Comparison of ENCODE assay signal across 10 cellular contexts in genomic region chr17:58330544-58330996, GRCh38. TPM values are rescaled to one million over a fixed set of nuclear protein-coding genes. Genes with fewer than 3 reads are reported as not detected.
DNase-seq lines count a peak whose midpoint lies in the region; ATAC-seq and TF ChIP-seq lines count a peak whose summit lies in the region.
"Had no signal": no experiment of that assay in that cellular context is flagged by ENCODE, and none has a peak within 500 bp of the region (broad histone marks: within the 10 kb centered on the region; RNA-seq: fewer than 3 reads in every experiment).

No MANE protein-coding gene starts in this region.

- peak overlapping the region; percentile 88 to 100 (median 97) for H3K27ac Mint-ChIP-seq in CD8-positive, alpha-beta memory T cell

- peak overlapping the region; percentile 89 to 100 (median 95) for H3K4me3 Mint-ChIP-seq in CD8-positive, alpha-beta memory T cell

- POLR2A ChIA-PET in CD8-positive, alpha-beta memory T cell (lab: Charles Lee), result interaction anchor here (1.0 to 13.6 kb wide), 4 partner anchors 11 to 87 kb away, joined by 4 to 491 read pairs (median 36); partner anchors contain the start of genes RNF43 and SUPT4H1

- peak overlapping the region; percentile 59 for H3K9ac ChIP-seq in SK-N-MC (ENCODE audit: insufficient read length)
- peak overlapping the region; percentile 8 for H3K9ac ChIP-seq in rectal smooth muscle tissue (ENCODE audit: low read length)

- H3K4me1 ChIP-seq in CD8-positive, alpha-beta memory T cell (ENCODE audit: insufficient read depth, low read length), result peaks cover 57% of the 10 kb centered on the region
- H3K4me1 ChIP-seq in rectal smooth muscle tissue (ENCODE audit: control insufficient read depth, insufficient read depth, low read length) (no peaks in the 10 kb centered on the region), foreskin keratinocyte (no peaks in the 10 kb centered on the region)

- H3K4me3 ChIP-seq in CD8-positive, alpha-beta memory T cell (ENCODE audit: low read length), result peak overlapping the region; percentile 98
- peak overlapping the region; percentile 63 for H3K4me3 ChIP-seq in SK-N-MC
- H3K4me3 ChIP-seq in rectal smooth muscle tissue (ENCODE audit: low read length), result peak overlapping the region; percentile 70

- DNase-seq in CD8-positive, alpha-beta memory T cell, result peak in 1 of 5 donors; percentile 28
- DNase-seq in SK-N-MC (ENCODE audit: low read depth, low spot score) (no peak), caudate nucleus (lab: John Stamatoyannopoulos, UW) (no peak), foreskin keratinocyte (no peak), left lobe of liver (ENCODE audit: low spot score) (no peak), germinal center (ENCODE audit: low spot score) (no peak), NCI-H345 (lab: John Stamatoyannopoulos, UW) (no peak)

- H3K9me3 ChIP-seq in CD8-positive, alpha-beta memory T cell (ENCODE audit: low read length), result no peaks in the 10 kb centered on the region
- H3K9me3 ChIP-seq in SK-N-MC (ENCODE audit: low read depth, low read length), result no peaks in the 10 kb centered on the region

- H3K36me3 ChIP-seq in CD8-positive, alpha-beta memory T cell (ENCODE audit: insufficient read depth, low read length), result peaks cover 22% of the 10 kb centered on the region
- H3K36me3 ChIP-seq in SK-N-MC (ENCODE audit: insufficient read depth, low read length) (no peaks in the 10 kb centered on the region), rectal smooth muscle tissue (ENCODE audit: control insufficient read depth, insufficient read depth, low read length) (no peaks in the 10 kb centered on the region)

- peaks cover 0 to 2% (median 0%) of the 10 kb centered on the region in 5 donors for H3K9me3 Mint-ChIP-seq in CD8-positive, alpha-beta memory T cell

- no peak for ATAC-seq in foreskin keratinocyte
- no peak for ATAC-seq in left lobe of liver

- H3K27ac ChIP-seq in CD8-positive, alpha-beta memory T cell (ENCODE audit: low read depth, low read length), result peak overlapping the region; percentile 96
- H3K27ac ChIP-seq in SK-N-MC (no peak overlapping the region), caudate nucleus (ENCODE audit: low read depth, low read length) (peak overlapping the region; percentile 44), rectal smooth muscle tissue (ENCODE audit: low read depth, low read length) (no peak overlapping the region), foreskin keratinocyte (no peak overlapping the region)

- peaks cover 0 to 6% of the 10 kb centered on the region in 2 donors for H3K27me3 Mint-ChIP-seq in CD8-positive, alpha-beta memory T cell

- no peak for TF ChIP-seq CTCF in foreskin keratinocyte (conservative IDR thresholded peaks at IDR 0.05)

- H3K36me3 Mint-ChIP-seq in CD8-positive, alpha-beta memory T cell, result peaks cover 17 to 46% (median 20%) of the 10 kb centered on the region in 3 donors

- peaks cover 56 to 70% (median 66%) of the 10 kb centered on the region in 3 donors for H3K4me1 Mint-ChIP-seq in CD8-positive, alpha-beta memory T cell

- no peaks in the 10 kb centered on the region for H3K27me3 ChIP-seq in CD8-positive, alpha-beta memory T cell (ENCODE audit: insufficient read depth, low read length, poor library complexity, severe bottlenecking)
- H3K27me3 ChIP-seq in rectal smooth muscle tissue (ENCODE audit: control insufficient read depth, insufficient read depth, low read length) (no peaks in the 10 kb centered on the region), foreskin keratinocyte (peaks cover 13% of the 10 kb centered on the region)

- CTCF ChIA-PET in CD8-positive, alpha-beta memory T cell (lab: Charles Lee), result interaction anchor here (1.0 to 8.6 kb wide), 3 partner anchors 14 to 85 kb away, joined by 3 to 164 read pairs (median 32); no protein-coding TSS in a partner anchor

RNA-seq across cellular contexts. Expression of gene TSPOAP1, which starts 2.0 kb away (rescaled TPM):
- total RNA-seq in CD8-positive, alpha-beta memory T cell, result 10 to 100 TPM; 14.4 to 15.0 TPM
- 4.0 TPM for polyA plus RNA-seq in CD8-positive, alpha-beta memory T cell
- 0.37 and 0.74 TPM in 2 replicates for total RNA-seq in foreskin keratinocyte
- 0.32 and 0.39 TPM in 2 replicates for polyA plus RNA-seq in foreskin keratinocyte
- total RNA-seq in left lobe of liver, result 6.5 TPM

RNA-seq across cellular contexts. Expression of gene SUPT4H1, which starts 21.4 kb away (rescaled TPM):
- 100 to 1,000 TPM; 145 to 149 TPM for total RNA-seq in CD8-positive, alpha-beta memory T cell
- polyA plus RNA-seq in CD8-positive, alpha-beta memory T cell, result 97.5 TPM
- total RNA-seq in foreskin keratinocyte (70.1 and 73.0 TPM in 2 replicates), left lobe of liver (40.0 TPM)
- polyA plus RNA-seq in foreskin keratinocyte, result 118 and 127 TPM in 2 replicates

RNA-seq across cellular contexts. Expression of gene MPO, which starts 49.8 kb away (rescaled TPM):
- not detected for total RNA-seq in CD8-positive, alpha-beta memory T cell
- not detected for polyA plus RNA-seq in CD8-positive, alpha-beta memory T cell
- not detected in 2 replicates for total RNA-seq in foreskin keratinocyte
- not detected in 2 replicates for polyA plus RNA-seq in foreskin keratinocyte
- 0.43 TPM for total RNA-seq in left lobe of liver
- total RNA-seq: bronchial epithelial cell, HT-29 had no signal

Comparison
In these comparisons a context has a peak if more than half of its experiments do, and no peak if none do; other contexts are left out.
1. H3K27ac ChIP-seq: peak in CD8-positive, alpha-beta memory T cell (single experiment) and caudate nucleus (single experiment); none in SK-N-MC (single experiment), rectal smooth muscle tissue (single experiment) and foreskin keratinocyte (single experiment).
2. Peak in every context shown above with its lines, with median percentiles within 50 percentile points of each other: H3K4me3 ChIP-seq.